1 cellular context compared by ENCODE assay signal in genomic region chr10:70880077-70880534, GRCh38.
TF ChIP-seq lines count a peak whose summit lies in the region.

No MANE protein-coding gene starts in this region.

TF ChIP-seq in GM12878, 131 proteins besides CTCF, POLR2A, EP300 and RAD21 (continued from another document):
- TF ChIP-seq, protein P1, sequence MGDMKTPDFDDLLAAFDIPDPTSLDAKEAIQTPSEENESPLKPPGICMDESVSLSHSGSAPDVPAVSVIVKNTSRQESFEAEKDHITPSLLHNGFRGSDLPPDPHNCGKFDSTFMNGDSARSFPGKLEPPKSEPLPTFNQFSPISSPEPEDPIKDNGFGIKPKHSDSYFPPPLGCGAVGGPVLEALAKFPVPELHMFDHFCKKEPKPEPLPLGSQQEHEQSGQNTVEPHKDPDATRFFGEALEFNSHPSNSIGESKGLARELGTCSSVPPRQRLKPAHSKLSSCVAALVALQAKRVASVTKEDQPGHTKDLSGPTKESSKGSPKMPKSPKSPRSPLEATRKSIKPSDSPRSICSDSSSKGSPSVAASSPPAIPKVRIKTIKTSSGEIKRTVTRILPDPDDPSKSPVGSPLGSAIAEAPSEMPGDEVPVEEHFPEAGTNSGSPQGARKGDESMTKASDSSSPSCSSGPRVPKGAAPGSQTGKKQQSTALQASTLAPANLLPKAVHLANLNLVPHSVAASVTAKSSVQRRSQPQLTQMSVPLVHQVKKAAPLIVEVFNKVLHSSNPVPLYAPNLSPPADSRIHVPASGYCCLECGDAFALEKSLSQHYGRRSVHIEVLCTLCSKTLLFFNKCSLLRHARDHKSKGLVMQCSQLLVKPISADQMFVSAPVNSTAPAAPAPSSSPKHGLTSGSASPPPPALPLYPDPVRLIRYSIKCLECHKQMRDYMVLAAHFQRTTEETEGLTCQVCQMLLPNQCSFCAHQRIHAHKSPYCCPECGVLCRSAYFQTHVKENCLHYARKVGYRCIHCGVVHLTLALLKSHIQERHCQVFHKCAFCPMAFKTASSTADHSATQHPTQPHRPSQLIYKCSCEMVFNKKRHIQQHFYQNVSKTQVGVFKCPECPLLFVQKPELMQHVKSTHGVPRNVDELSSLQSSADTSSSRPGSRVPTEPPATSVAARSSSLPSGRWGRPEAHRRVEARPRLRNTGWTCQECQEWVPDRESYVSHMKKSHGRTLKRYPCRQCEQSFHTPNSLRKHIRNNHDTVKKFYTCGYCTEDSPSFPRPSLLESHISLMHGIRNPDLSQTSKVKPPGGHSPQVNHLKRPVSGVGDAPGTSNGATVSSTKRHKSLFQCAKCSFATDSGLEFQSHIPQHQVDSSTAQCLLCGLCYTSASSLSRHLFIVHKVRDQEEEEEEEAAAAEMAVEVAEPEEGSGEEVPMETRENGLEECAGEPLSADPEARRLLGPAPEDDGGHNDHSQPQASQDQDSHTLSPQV (IDR thresholded peaks at IDR 0.05), result no peak
- TF ChIP-seq MEF2B (IDR thresholded peaks at IDR 0.05; ENCODE audit: partially characterized antibody, poor library complexity, severe bottlenecking) (no peak), MYB (IDR thresholded peaks at IDR 0.05; ENCODE audit: borderline replicate concordance, low read depth, low read length) (no peak), IRF4 (IDR thresholded peaks at IDR 0.05; ENCODE audit: low read depth, low read length) (no peak), STAT1 (conservative IDR thresholded peaks at IDR 0.05) (no peak), ETV6 (conservative IDR thresholded peaks at IDR 0.05 in 1 of 2, IDR thresholded peaks at IDR 0.05 in 1 of 2; ENCODE audit: borderline replicate concordance in 1 of 2, low read depth in 1 of 2) (no peak), NR2C1 (IDR thresholded peaks at IDR 0.05) (no peak), RB1 (IDR thresholded peaks at IDR 0.05; ENCODE audit: borderline replicate concordance) (no peak), SMARCA5 (IDR thresholded peaks at IDR 0.05) (peak; percentile 37; the same call in 1 of the 2 replicates), NFIC (IDR thresholded peaks at IDR 0.05; ENCODE audit: low read depth, low read length) (no peak), SIX5 (IDR thresholded peaks at IDR 0.05; ENCODE audit: low read depth, low read length, severe bottlenecking) (no peak)
- TF ChIP-seq, protein P2, sequence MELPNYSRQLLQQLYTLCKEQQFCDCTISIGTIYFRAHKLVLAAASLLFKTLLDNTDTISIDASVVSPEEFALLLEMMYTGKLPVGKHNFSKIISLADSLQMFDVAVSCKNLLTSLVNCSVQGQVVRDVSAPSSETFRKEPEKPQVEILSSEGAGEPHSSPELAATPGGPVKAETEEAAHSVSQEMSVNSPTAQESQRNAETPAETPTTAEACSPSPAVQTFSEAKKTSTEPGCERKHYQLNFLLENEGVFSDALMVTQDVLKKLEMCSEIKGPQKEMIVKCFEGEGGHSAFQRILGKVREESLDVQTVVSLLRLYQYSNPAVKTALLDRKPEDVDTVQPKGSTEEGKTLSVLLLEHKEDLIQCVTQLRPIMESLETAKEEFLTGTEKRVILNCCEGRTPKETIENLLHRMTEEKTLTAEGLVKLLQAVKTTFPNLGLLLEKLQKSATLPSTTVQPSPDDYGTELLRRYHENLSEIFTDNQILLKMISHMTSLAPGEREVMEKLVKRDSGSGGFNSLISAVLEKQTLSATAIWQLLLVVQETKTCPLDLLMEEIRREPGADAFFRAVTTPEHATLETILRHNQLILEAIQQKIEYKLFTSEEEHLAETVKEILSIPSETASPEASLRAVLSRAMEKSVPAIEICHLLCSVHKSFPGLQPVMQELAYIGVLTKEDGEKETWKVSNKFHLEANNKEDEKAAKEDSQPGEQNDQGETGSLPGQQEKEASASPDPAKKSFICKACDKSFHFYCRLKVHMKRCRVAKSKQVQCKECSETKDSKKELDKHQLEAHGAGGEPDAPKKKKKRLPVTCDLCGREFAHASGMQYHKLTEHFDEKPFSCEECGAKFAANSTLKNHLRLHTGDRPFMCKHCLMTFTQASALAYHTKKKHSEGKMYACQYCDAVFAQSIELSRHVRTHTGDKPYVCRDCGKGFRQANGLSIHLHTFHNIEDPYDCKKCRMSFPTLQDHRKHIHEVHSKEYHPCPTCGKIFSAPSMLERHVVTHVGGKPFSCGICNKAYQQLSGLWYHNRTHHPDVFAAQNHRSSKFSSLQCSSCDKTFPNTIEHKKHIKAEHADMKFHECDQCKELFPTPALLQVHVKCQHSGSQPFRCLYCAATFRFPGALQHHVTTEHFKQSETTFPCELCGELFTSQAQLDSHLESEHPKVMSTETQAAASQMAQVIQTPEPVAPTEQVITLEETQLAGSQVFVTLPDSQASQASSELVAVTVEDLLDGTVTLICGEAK (IDR thresholded peaks at IDR 0.05; ENCODE audit: borderline replicate concordance), result no peak
